ENCODE assay signal across 17 cellular contexts in genomic region chr12:66236969-66237368, GRCh38. TPM values are rescaled to one million over a fixed set of nuclear protein-coding genes. Genes with fewer than 3 reads are reported as not detected.
A peak's percentile ranks its signal among the peaks of the same experiment; 100 is the strongest.
DNase-seq lines count a peak whose midpoint lies in the region; ATAC-seq, FAIRE-seq and TF ChIP-seq lines count a peak whose summit lies in the region.
"Had no signal": no experiment of that assay in that cellular context is flagged by ENCODE, and none has a peak within 500 bp of the region (broad histone marks: within the 10 kb centered on the region; RNA-seq: fewer than 3 reads in every experiment).

No MANE protein-coding gene starts in this region.

- H3K36me3 ChIP-seq in GM12878 (ENCODE audit: control insufficient read depth in 2 of 2, insufficient read depth in 2 of 2, low read length in 1 of 2) (no peaks in the 10 kb centered on the region), neural progenitor cell (no peaks in the 10 kb centered on the region), MG63 (no peaks in the 10 kb centered on the region)
- H3K36me3 ChIP-seq: brain microvascular endothelial cell, gastroesophageal sphincter had no signal

- H2AFZ ChIP-seq in GM12878 (ENCODE audit: control insufficient read depth, low read depth, low read length) (0 out of 2 replicates have a peak overlapping the region, but pooled peaks have one; percentile 8), neural progenitor cell (replicated peaks) (no peak overlapping the region)

- BruUV-seq in GM12878 (replicated peaks; lab: Mats Ljungman, UMichigan), result no TSS peak

- TF ChIP-seq RAD21 in GM12878 (IDR thresholded peaks at IDR 0.05; ENCODE audit: insufficient read depth, low read depth, low read length), result no peak

- H3K4me3 Mint-ChIP-seq in neural progenitor cell, result peak overlapping the region; percentile 25
- no peak overlapping the region for H3K4me3 Mint-ChIP-seq in activated naive CD4-positive, alpha-beta T cell treated with anti-CD3 and anti-CD28 coated beads, Interleukin-2, amount 10 ng/mL, durations not matched to agents 7 days and 5 days

- no peak for FAIRE-seq in GM12878 (lab: Jason Lieb, UNC)
- FAIRE-seq: small intestine had no signal

- no peaks in the 10 kb centered on the region for H4K20me1 ChIP-seq in GM12878 (ENCODE audit: control insufficient read depth, insufficient read depth)
- no peaks in the 10 kb centered on the region for H4K20me1 ChIP-seq in neural progenitor cell (ENCODE audit: low read depth)

- H3K4me3 ChIP-seq in GM12878 (no peak overlapping the region), neural progenitor cell (no peak overlapping the region), MG63 (no peak overlapping the region)
- H3K4me3 ChIP-seq: gastroesophageal sphincter had no signal

- peaks cover 20% of the 10 kb centered on the region for H3K4me1 Mint-ChIP-seq in neural progenitor cell
- H3K4me1 Mint-ChIP-seq in activated naive CD4-positive, alpha-beta T cell treated with anti-CD3 and anti-CD28 coated beads, Interleukin-2, amount 10 ng/mL, durations not matched to agents 7 days and 5 days, result peaks cover 7% of the 10 kb centered on the region

- H3K27ac ChIP-seq in GM12878 (ENCODE audit: control insufficient read depth, insufficient read depth), result no peak overlapping the region
- H3K27ac ChIP-seq in neural progenitor cell, result no peak overlapping the region
- H3K27ac ChIP-seq: brain microvascular endothelial cell, gastroesophageal sphincter had no signal

- SMC1A ChIA-PET in GM12878 (lab: Charles Lee; ENCODE audit: uncharacterized antibody, unreplicated experiment), result interaction anchor here (0.9 to 1.9 kb wide), 10 partner anchors 9 to 234 kb away, joined by 3 to 7 read pairs (median 4); partner anchors contain the start of gene TMBIM4

- no peaks in the 10 kb centered on the region for H3K36me3 Mint-ChIP-seq in neural progenitor cell
- H3K36me3 Mint-ChIP-seq in activated naive CD4-positive, alpha-beta T cell treated with anti-CD3 and anti-CD28 coated beads, Interleukin-2, amount 10 ng/mL, durations not matched to agents 7 days and 5 days, result no peaks in the 10 kb centered on the region

- in situ Hi-C loops in KBM-7 (cut with MboI; ENCODE audit: low pct_unique_long_range_greater_than_20kb, low sequenced_read_pairs), result no loop called here
- in situ Hi-C loops in GM12878 (cut with MboI), result no loop called here

- H3K27me3 ChIP-seq in GM12878 (replicated peaks in 1 of 2; ENCODE audit: control insufficient read depth in 2 of 2, insufficient read depth in 2 of 2, low read length in 1 of 2) (no peaks in the 10 kb centered on the region), neural progenitor cell (peaks cover 17% of the 10 kb centered on the region), MG63 (no peaks in the 10 kb centered on the region)
- H3K27me3 ChIP-seq: brain microvascular endothelial cell had no signal

- intact Hi-C loops in GM12878 (cut with micrococcal nuclease; ENCODE audit: unreplicated experiment), result no loop called here

- peaks cover 9% of the 10 kb centered on the region for H3K27me3 Mint-ChIP-seq in neural progenitor cell (ENCODE audit: insufficient read depth, low read depth)
- peaks cover 41% of the 10 kb centered on the region for H3K27me3 Mint-ChIP-seq in activated naive CD4-positive, alpha-beta T cell treated with anti-CD3 and anti-CD28 coated beads, Interleukin-2, amount 10 ng/mL, durations not matched to agents 7 days and 5 days

- no peak for TF ChIP-seq EP300 in GM12878 (IDR thresholded peaks at IDR 0.05; ENCODE audit: borderline replicate concordance in 1 of 2, control insufficient read depth in 1 of 2, low read depth in 2 of 2, low read length in 2 of 2)

- H3F3A ChIP-seq in neural progenitor cell (ENCODE audit: low read depth), result peaks cover 18% of the 10 kb centered on the region

- CTCF ChIA-PET in GM12878 (lab: Yijun Ruan, JAX), result interaction anchor here (0.9 to 1.4 kb wide), 4 partner anchors 33 to 175 kb away, joined by 3 to 4 read pairs (median 3); partner anchors contain the start of gene TMBIM4
- CTCF ChIA-PET in activated naive CD4-positive, alpha-beta T cell treated with anti-CD3 and anti-CD28 coated beads, Interleukin-2, amount 10 ng/mL, durations not matched to agents 7 days and 5 days (lab: Charles Lee), result interaction anchor here (0.6 to 1.0 kb wide), 2 partner anchors 10 to 68 kb away, joined by 4 read pairs; no protein-coding TSS in a partner anchor

- TF ChIP-seq POLR2A in GM12878 (IDR thresholded peaks at IDR 0.05; ENCODE audit: low read depth, low read length), result no peak

- H3K27ac Mint-ChIP-seq in neural progenitor cell, result no peak overlapping the region
- no peak overlapping the region for H3K27ac Mint-ChIP-seq in activated naive CD4-positive, alpha-beta T cell treated with anti-CD3 and anti-CD28 coated beads, Interleukin-2, amount 10 ng/mL, durations not matched to agents 7 days and 5 days

- no peak overlapping the region for H3K4me2 ChIP-seq in GM12878 (ENCODE audit: control insufficient read depth, insufficient read depth)
- no peak overlapping the region for H3K4me2 ChIP-seq in neural progenitor cell

- POLR2A ChIA-PET in GM12878 (lab: Charles Lee), result interaction anchor here (0.9 to 2.3 kb wide), 3 partner anchors 31 to 45 kb away, joined by 3 to 8 read pairs (median 3); no protein-coding TSS in a partner anchor

- H3K9ac ChIP-seq in GM12878 (ENCODE audit: control insufficient read depth, insufficient read depth, low read length) (no peak overlapping the region), neural progenitor cell (no peak overlapping the region)

- 69% methylated on average over 2 of the region's 2 CpGs for WGBS in GM12878 (ENCODE audit: insufficient coverage, insufficient replicate concordance, low lambda C conversion rate, missing lambda C conversion rate)

- H3K9me3 ChIP-seq in GM12878 (replicated peaks; ENCODE audit: control insufficient read depth, insufficient read depth, low read length) (no peaks in the 10 kb centered on the region), neural progenitor cell (ENCODE audit: low read depth) (no peaks in the 10 kb centered on the region), MG63 (no peaks in the 10 kb centered on the region)

- RAD21 ChIA-PET in GM12878 (lab: Charles Lee; ENCODE audit: unreplicated experiment), result interaction anchor here (0.6 to 4.1 kb wide), 5 partner anchors 33 to 106 kb away, joined by 3 to 17 read pairs (median 3); partner anchors contain the start of genes LLPH and TMBIM4

- H3K4me1 ChIP-seq in GM12878 (ENCODE audit: control insufficient read depth, insufficient read depth, low read length) (peaks cover 8% of the 10 kb centered on the region; the same call in 1 of the 2 replicates), neural progenitor cell (peaks cover 15% of the 10 kb centered on the region)

- no peaks in the 10 kb centered on the region for H3K79me2 ChIP-seq in GM12878 (ENCODE audit: control insufficient read depth, insufficient read depth, low read length)
- no peaks in the 10 kb centered on the region for H3K79me2 ChIP-seq in neural progenitor cell (ENCODE audit: low read depth)

- peak; percentile 44 for DNase-seq in GF-D8 (lab: John Stamatoyannopoulos, UW)
- peak; percentile 12 for DNase-seq in KBM-7
- DNase-seq in GM12878 (ENCODE audit: low read depth, low spot score), result no peak
- no peak for DNase-seq in neural progenitor cell (ENCODE audit: low spot score)
- no peak for DNase-seq in MG63
- DNase-seq in HuH-7 (ENCODE audit: low spot score), result no peak
- no peak for DNase-seq in activated naive CD4-positive, alpha-beta T cell treated with anti-CD3 and anti-CD28 coated beads, Interleukin-2, amount 10 ng/mL, durations not matched to agents 7 days and 5 days
- DNase-seq: activated naive CD4-positive, alpha-beta T cell treated with anti-CD3 and anti-CD28 coated beads, Interleukin-2, amount 50 U/mL, for 16 hours; brain microvascular endothelial cell; dermis blood vessel endothelial cell; NCI-H187; NCI-H524; PC-3; posterior cingulate gyrus; small intestine had no signal

- TF ChIP-seq CTCF in GM12878 (IDR thresholded peaks at IDR 0.05 in 2 of 3, conservative IDR thresholded peaks at IDR 0.05 in 1 of 3; ENCODE audit: control insufficient read depth in 2 of 3, extremely low read depth in 1 of 3, insufficient read depth in 1 of 3, low read depth in 3 of 3, low read length in 3 of 3) (no peak), neural progenitor cell (IDR thresholded peaks at IDR 0.05) (no peak)

- H3K9me3 Mint-ChIP-seq in neural progenitor cell, result peaks cover 2% of the 10 kb centered on the region
- no peaks in the 10 kb centered on the region for H3K9me3 Mint-ChIP-seq in activated naive CD4-positive, alpha-beta T cell treated with anti-CD3 and anti-CD28 coated beads, Interleukin-2, amount 10 ng/mL, durations not matched to agents 7 days and 5 days

- ATAC-seq in GM12878, result no peak
- ATAC-seq: gastroesophageal sphincter, left lobe of liver, PC-3 had no signal

TF ChIP-seq in GM12878, 131 proteins besides CTCF, POLR2A, EP300 and RAD21 (continues in another document):
- TF ChIP-seq SPI1 (IDR thresholded peaks at IDR 0.05; ENCODE audit: borderline replicate concordance, insufficient read depth, low read depth, low read length), result 0 out of 2 replicates have a peak, but pooled peaks have one; percentile 24
- TF ChIP-seq DPF2 (IDR thresholded peaks at IDR 0.05), result no peak
- no peak for TF ChIP-seq HDAC6 (IDR thresholded peaks at IDR 0.05; ENCODE audit: unreplicated experiment)
- TF ChIP-seq MEF2A (IDR thresholded peaks at IDR 0.05; ENCODE audit: insufficient read depth, low read depth, low read length), result no peak
- TF ChIP-seq CBX3 (IDR thresholded peaks at IDR 0.05; ENCODE audit: borderline replicate concordance, low read depth), result no peak
- no peak for TF ChIP-seq KAT2A (conservative IDR thresholded peaks at IDR 0.05; ENCODE audit: control insufficient read depth, low read depth, low read length)

RNA-seq across cellular contexts. Expression of gene IRAK3, which starts 48.0 kb away (rescaled TPM):
- 42.7 and 43.6 TPM in 2 replicates for total RNA-seq in GM12878 (2013; cell fraction: nucleolus; rRNA removed)
- total RNA-seq in GM12878 (2014; rRNA removed), result 5.3 and 5.9 TPM in 2 replicates
- total RNA-seq in GM12878 (2014; rRNA removed; fragmentation: Illumina TruSeq; extraction: Trizol), result 7.6 and 7.7 TPM in 2 replicates
- 8.5 and 8.7 TPM in 2 replicates for total RNA-seq in GM12878 (2021)
- polyA plus RNA-seq in GM12878 (2011; ENCODE audit: low read depth), result 1.7 TPM
- 14.1 and 20.6 TPM in 2 replicates for polyA plus RNA-seq in GM12878 (2011; rRNA removed)
- polyA plus RNA-seq in GM12878 (2011; cell fraction: cytosol; rRNA removed), result 5.2 and 6.0 TPM in 2 replicates
- polyA plus RNA-seq in GM12878 (2011; cell fraction: nucleus; rRNA removed), result 14.9 and 15.3 TPM in 2 replicates
- 2.1 and 2.7 TPM in 2 replicates for polyA plus RNA-seq in GM12878 (2012)
- 7.7 and 11.4 TPM in 2 replicates for polyA plus RNA-seq in GM12878 (2014; fragmentation: Illumina TruSeq; extraction: Trizol)
- polyA plus RNA-seq in GM12878 (2014; fragmentation: Nextera tagmentation; extraction: Ambion mirVana), result 1 to 10 TPM; 1.4 to 1.5 TPM
- polyA plus RNA-seq in GM12878 (2014; rRNA removed), result 4.8 and 5.6 TPM in 2 replicates
- 1 to 10 TPM; 4.0 to 4.2 TPM for polyA plus RNA-seq in GM12878 (2016; fragmentation: Nextera tagmentation; extraction: Ambion mirVana)
- 12.9 and 17.6 TPM in 2 replicates for polyA minus RNA-seq in GM12878 (2011; rRNA and poly(A)+ RNA removed)
- 4.0 and 5.7 TPM in 2 replicates for polyA minus RNA-seq in GM12878 (2011; cell fraction: cytosol; rRNA and poly(A)+ RNA removed)
- 10.5 and 13.1 TPM in 2 replicates for polyA minus RNA-seq in GM12878 (2011; cell fraction: nucleus; rRNA and poly(A)+ RNA removed)
- 0.37 and 3.0 TPM in 2 replicates for total RNA-seq in neural progenitor cell (ENCODE audit: low replicate concordance)
- 2.3 and 4.6 TPM in 2 replicates for total RNA-seq in MG63 (2014; rRNA removed; shearing (Covaris generic); ENCODE audit: low replicate concordance)
- total RNA-seq: PC-3 had no signal

Comparison
In these comparisons a context has a peak if more than half of its experiments do, and no peak if none do; other contexts are left out.
1. DNase-seq: peak in GF-D8 (single experiment) and KBM-7 (single experiment); none in GM12878 (single experiment), neural progenitor cell (single experiment), MG63 (single experiment), HuH-7 (single experiment) and activated naive CD4-positive, alpha-beta T cell treated with anti-CD3 and anti-CD28 coated beads, Interleukin-2, amount 10 ng/mL, durations not matched to agents 7 days and 5 days (single experiment).